22 cellular contexts compared by ENCODE assay signal in genomic region chr4:153963216-153963615, GRCh38.
A peak's percentile ranks its signal among the peaks of the same experiment; 100 is the strongest.
DNase-seq lines count a peak whose midpoint lies in the region; ATAC-seq, FAIRE-seq and TF ChIP-seq lines count a peak whose summit lies in the region.
"Had no signal": no experiment of that assay in that cellular context is flagged by ENCODE, and none has a peak within 500 bp of the region (broad histone marks: within the 10 kb centered on the region; RNA-seq: fewer than 3 reads in every experiment).

No MANE protein-coding gene starts in this region.

- DNase-seq in Calu3 (peak; percentile 3), astrocyte (ENCODE audit: low read depth) (no peak), kidney tubule cell (ENCODE audit: low spot score) (peak; percentile 85), retinal pigment epithelial cell (ENCODE audit: low read depth) (peak; percentile 10), NCI-H345 (lab: John Stamatoyannopoulos, UW) (no peak), right cardiac atrium (no peak)
- no peak for DNase-seq in activated T-helper 2 cell treated with anti-CD3 and anti-CD28 coated beads, Interferon-gamma antibody, Interleukin-2, Interleukin-4, amounts not matched to agents 10 μg/mL and 5 μg/mL and 100 μg/mL, durations not matched to agents 14 hours and 24 hours and 36 hours (ENCODE audit: low spot score)
- DNase-seq: 8988T, ACHN, BE2C, H7, MV-4-11, NCI-H1105 treated with DMSO at 0.1 percent for 48 hours, NCI-H146, NCI-H2029 treated with DMSO at 0.1 percent for 48 hours, NCI-H526 treated with DMSO at 0.1 percent for 48 hours, SHP77 treated with DMSO at 0.1 percent for 48 hours had no signal

- H3K27ac ChIP-seq in astrocyte (ENCODE audit: low read depth, low read length) = no peak overlapping the region
- H3K27ac ChIP-seq in right cardiac atrium (ENCODE audit: low read length) = no peak overlapping the region

- no peak overlapping the region for H2AFZ ChIP-seq in astrocyte (ENCODE audit: low read depth, low read length)

- H3K9me3 Mint-ChIP-seq in Calu3 (ENCODE audit: low read depth, unreplicated experiment) = no peaks in the 10 kb centered on the region
- H3K9me3 Mint-ChIP-seq in astrocyte (ENCODE audit: unreplicated experiment) = peaks cover 6% of the 10 kb centered on the region
- no peaks in the 10 kb centered on the region for H3K9me3 Mint-ChIP-seq in activated T-helper 2 cell treated with anti-CD3 and anti-CD28 coated beads, Interferon-gamma antibody, Interleukin-2, Interleukin-4, amounts not matched to agents 10 μg/mL and 5 μg/mL and 100 μg/mL, durations not matched to agents 14 hours and 24 hours and 36 hours

- TF ChIP-seq CTCF in Calu3 (IDR thresholded peaks at IDR 0.05; ENCODE audit: unreplicated experiment) (no peak), astrocyte (IDR thresholded peaks at IDR 0.05; ENCODE audit: insufficient read depth, low read depth, low read length) (no peak), retinal pigment epithelial cell (conservative IDR thresholded peaks at IDR 0.05; ENCODE audit: low read depth, low read length) (no peak)

- peaks cover 3% of the 10 kb centered on the region for H3K4me1 ChIP-seq in astrocyte (ENCODE audit: insufficient read depth, low read length)
- H3K4me1 ChIP-seq in right cardiac atrium (ENCODE audit: control insufficient read depth, insufficient read depth, low read length) = no peaks in the 10 kb centered on the region
- H3K4me1 ChIP-seq: BE2C had no signal

- CTCF ChIA-PET in Calu3 (lab: Charles Lee) = interaction anchor here (1.3 kb wide), 1 partner anchor 13 kb away, joined by 4 read pairs; no protein-coding TSS in a partner anchor

- H3K9ac ChIP-seq in astrocyte (ENCODE audit: low read length) = no peak overlapping the region

- H3K4me3 Mint-ChIP-seq in Calu3 (ENCODE audit: low read depth, unreplicated experiment) = no peak overlapping the region
- H3K4me3 Mint-ChIP-seq in astrocyte (ENCODE audit: unreplicated experiment) = no peak overlapping the region
- H3K4me3 Mint-ChIP-seq in activated T-helper 2 cell treated with anti-CD3 and anti-CD28 coated beads, Interferon-gamma antibody, Interleukin-2, Interleukin-4, amounts not matched to agents 10 μg/mL and 5 μg/mL and 100 μg/mL, durations not matched to agents 14 hours and 24 hours and 36 hours (ENCODE audit: low read depth) = no peak overlapping the region

- 76% methylated on average over 3 of the region's 3 CpGs for WGBS in right cardiac atrium

- intact Hi-C loops in Calu3 (cut with micrococcal nuclease; ENCODE audit: unreplicated experiment) (no loop called here), right cardiac atrium (cut with DNase I) (no loop called here)
- intact Hi-C loops in activated T-helper 2 cell treated with anti-CD3 and anti-CD28 coated beads, Interferon-gamma antibody, Interleukin-2, Interleukin-4, amounts not matched to agents 10 μg/mL and 5 μg/mL and 100 μg/mL, durations not matched to agents 14 hours and 24 hours and 36 hours (cut with micrococcal nuclease) = no loop called here

- H3K27me3 Mint-ChIP-seq in Calu3 (ENCODE audit: unreplicated experiment) = no peaks in the 10 kb centered on the region
- no peaks in the 10 kb centered on the region for H3K27me3 Mint-ChIP-seq in astrocyte (ENCODE audit: low read depth, unreplicated experiment)
- no peaks in the 10 kb centered on the region for H3K27me3 Mint-ChIP-seq in activated T-helper 2 cell treated with anti-CD3 and anti-CD28 coated beads, Interferon-gamma antibody, Interleukin-2, Interleukin-4, amounts not matched to agents 10 μg/mL and 5 μg/mL and 100 μg/mL, durations not matched to agents 14 hours and 24 hours and 36 hours (ENCODE audit: low read depth)

- H3K9me3 ChIP-seq in astrocyte (ENCODE audit: insufficient read depth, low read depth, low read length) = no peaks in the 10 kb centered on the region
- H3K9me3 ChIP-seq in right cardiac atrium (ENCODE audit: control insufficient read depth, low read length) = no peaks in the 10 kb centered on the region
- H3K9me3 ChIP-seq: BE2C had no signal

- H3K36me3 Mint-ChIP-seq in Calu3 (ENCODE audit: insufficient read depth, unreplicated experiment) = no peaks in the 10 kb centered on the region
- H3K36me3 Mint-ChIP-seq in astrocyte (ENCODE audit: low read depth, unreplicated experiment) = no peaks in the 10 kb centered on the region
- H3K36me3 Mint-ChIP-seq in activated T-helper 2 cell treated with anti-CD3 and anti-CD28 coated beads, Interferon-gamma antibody, Interleukin-2, Interleukin-4, amounts not matched to agents 10 μg/mL and 5 μg/mL and 100 μg/mL, durations not matched to agents 14 hours and 24 hours and 36 hours (ENCODE audit: low read depth) = no peaks in the 10 kb centered on the region
- H3K36me3 Mint-ChIP-seq: CD14-positive monocyte had no signal

- H3K79me2 ChIP-seq in astrocyte (ENCODE audit: insufficient read depth, low read length) = no peaks in the 10 kb centered on the region

- no peaks in the 10 kb centered on the region for H4K20me1 ChIP-seq in astrocyte (ENCODE audit: insufficient read depth, low read length)

- ATAC-seq in right cardiac atrium = no peak
- ATAC-seq: K562 had no signal

- H3K4me2 ChIP-seq in astrocyte (ENCODE audit: low read length) = no peak overlapping the region

- H3K36me3 ChIP-seq in astrocyte (ENCODE audit: insufficient read depth, low read length) = no peaks in the 10 kb centered on the region
- H3K36me3 ChIP-seq: BE2C had no signal

- H3K27ac Mint-ChIP-seq in Calu3 (ENCODE audit: unreplicated experiment) (no peak overlapping the region), astrocyte (ENCODE audit: unreplicated experiment) (peak overlapping the region; percentile 23)
- no peak overlapping the region for H3K27ac Mint-ChIP-seq in activated T-helper 2 cell treated with anti-CD3 and anti-CD28 coated beads, Interferon-gamma antibody, Interleukin-2, Interleukin-4, amounts not matched to agents 10 μg/mL and 5 μg/mL and 100 μg/mL, durations not matched to agents 14 hours and 24 hours and 36 hours

- H3K4me1 Mint-ChIP-seq in Calu3 (ENCODE audit: low read depth, unreplicated experiment) = peaks cover 12% of the 10 kb centered on the region
- H3K4me1 Mint-ChIP-seq in astrocyte (ENCODE audit: low read depth, unreplicated experiment) = peaks cover 13% of the 10 kb centered on the region
- H3K4me1 Mint-ChIP-seq in activated T-helper 2 cell treated with anti-CD3 and anti-CD28 coated beads, Interferon-gamma antibody, Interleukin-2, Interleukin-4, amounts not matched to agents 10 μg/mL and 5 μg/mL and 100 μg/mL, durations not matched to agents 14 hours and 24 hours and 36 hours (ENCODE audit: low read depth) = no peaks in the 10 kb centered on the region

- H3K27me3 ChIP-seq in astrocyte (ENCODE audit: insufficient read depth, low read length) (no peaks in the 10 kb centered on the region), right cardiac atrium (ENCODE audit: control insufficient read depth, insufficient read depth) (no peaks in the 10 kb centered on the region)
- H3K27me3 ChIP-seq: BE2C had no signal

- BruUV-seq in Calu3 (replicated peaks; lab: Mats Ljungman, UMichigan) = no TSS peak

- H3K4me3 ChIP-seq in astrocyte (ENCODE audit: insufficient read depth, low read depth, low read length) (no peak overlapping the region), retinal pigment epithelial cell (ENCODE audit: low read length) (no peak overlapping the region), right cardiac atrium (ENCODE audit: low read length) (no peak overlapping the region)
- H3K4me3 ChIP-seq: K562 had no signal

- FAIRE-seq in astrocyte (lab: Jason Lieb, UNC) = no peak
- FAIRE-seq: D721Med, GM19239, HTR-8/SVneo, K562 had no signal

Comparison
In these comparisons a context has a peak if more than half of its experiments do, and no peak if none do; other contexts are left out.
1. DNase-seq: peak in Calu3 (single experiment), kidney tubule cell (single experiment) and retinal pigment epithelial cell (single experiment); none in astrocyte (single experiment), NCI-H345 (single experiment), activated T-helper 2 cell treated with anti-CD3 and anti-CD28 coated beads, Interferon-gamma antibody, Interleukin-2, Interleukin-4, amounts not matched to agents 10 μg/mL and 5 μg/mL and 100 μg/mL, durations not matched to agents 14 hours and 24 hours and 36 hours (single experiment) and right cardiac atrium (0 of 3).